8 cellular contexts compared by ENCODE assay signal in the genomic region with DNA sequence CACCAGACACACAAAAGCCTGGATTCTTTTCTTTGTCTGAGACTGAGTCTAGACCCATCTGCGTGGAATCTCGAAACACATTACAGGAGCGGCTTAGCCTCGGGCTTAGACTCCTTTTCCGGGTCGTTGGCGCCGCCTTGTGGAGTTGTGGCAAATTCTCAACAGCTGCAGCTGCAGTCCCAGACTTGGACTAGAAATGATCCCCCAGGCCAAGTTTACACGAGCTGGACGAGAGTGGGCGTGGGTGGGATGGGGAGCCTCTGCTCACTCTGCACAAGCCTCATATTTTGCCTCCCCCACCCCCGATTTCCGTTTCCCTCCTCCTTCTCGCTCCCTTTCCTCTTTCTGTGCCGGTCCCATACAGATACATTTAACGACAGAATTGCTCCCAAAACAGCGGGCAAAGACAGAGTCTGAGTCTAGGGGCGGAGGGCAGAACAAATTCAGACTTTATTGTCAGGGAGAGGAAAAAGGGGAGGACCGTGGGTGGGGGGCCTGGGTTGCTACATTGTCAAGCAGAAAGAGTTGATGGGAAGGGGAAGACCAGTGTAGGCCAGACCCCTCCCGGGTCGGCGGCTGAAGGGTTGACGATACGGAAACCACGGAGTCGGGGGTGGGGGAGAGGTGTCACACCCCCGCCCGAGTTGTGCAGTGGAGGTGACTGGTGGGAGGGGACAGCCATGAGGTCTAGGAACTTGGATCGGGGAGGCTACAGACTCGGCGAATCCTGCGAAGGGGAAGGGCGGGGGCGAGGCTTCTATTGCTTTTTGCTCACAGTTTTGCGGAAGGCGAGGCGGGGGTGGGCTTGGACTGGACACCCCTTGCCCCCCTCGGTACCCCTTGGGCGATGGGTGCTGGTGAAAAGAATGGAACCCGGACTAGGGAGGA. TPM values are rescaled to one million over a fixed set of nuclear protein-coding genes. Genes with fewer than 3 reads are reported as not detected.
DNase-seq lines count a peak whose midpoint lies in the region; ATAC-seq and TF ChIP-seq lines count a peak whose summit lies in the region.

No MANE protein-coding gene starts in this region.

- TF ChIP-seq CTCF in WERI-Rb-1 (IDR thresholded peaks at IDR 0.05; ENCODE audit: low read depth, low read length) = peak; percentile 90
- TF ChIP-seq CTCF in breast epithelium (IDR thresholded peaks at IDR 0.05) = peak; percentile 82 to 89 (median 88)

- H3K4me1 ChIP-seq in breast epithelium = peaks cover 0 to 8% of the 10 kb centered on the region in 2 donors

- no peak for TF ChIP-seq POLR2A in breast epithelium (IDR thresholded peaks at IDR 0.05)

- H3K27ac ChIP-seq in WERI-Rb-1 (peak overlapping the region; percentile 81), breast epithelium (peak overlapping the region; percentile 71 to 77)

- H3K27me3 ChIP-seq in WERI-Rb-1 (ENCODE audit: insufficient read depth, low read depth, severe bottlenecking) (no peaks in the 10 kb centered on the region), breast epithelium (no peaks in the 10 kb centered on the region)

- peaks cover 50% of the 10 kb centered on the region for H3K36me3 ChIP-seq in WERI-Rb-1
- H3K36me3 ChIP-seq in breast epithelium = no peaks in the 10 kb centered on the region

- H3K4me3 ChIP-seq in WERI-Rb-1 (ENCODE audit: low read depth, low read length) = no peak overlapping the region
- H3K4me3 ChIP-seq in breast epithelium = peak overlapping the region; percentile 37 to 55 (median 44)

- ATAC-seq in HG02981 (IDR thresholded peaks at IDR 0.05; ENCODE audit: unreplicated experiment) = peak; percentile 72

- intact Hi-C loops in breast epithelium (cut with DNase I; ENCODE audit: low total_unique reads) = loop anchor here (10.0 kb wide), 2 partner anchors 84 to 154 kb away; a partner anchor contains a TSS

- DNase-seq in DMS79 treated with DMSO at 0.1 percent for 48 hours (lab: John Stamatoyannopoulos, UW) (peak; percentile 15), DMS79 (lab: John Stamatoyannopoulos, UW) (no peak), NCI-H2171 (lab: John Stamatoyannopoulos, UW) (peak; percentile 76), WERI-Rb-1 (peak; percentile 94), breast epithelium (ENCODE audit: low spot score in 2 of 2) (peak; percentile 82 to 93), islet precursor cell (peak; percentile 96)
- peak; percentile 92 for DNase-seq in stimulated activated CD4-positive, alpha-beta T cell treated with anti-CD3 and anti-CD28 coated beads, Interleukin-12 subunit alpha, Interleukin-12 subunit beta, amount 100 ng/mL, for 4 hours

- H3K9me3 ChIP-seq in WERI-Rb-1 (ENCODE audit: severe bottlenecking) (no peaks in the 10 kb centered on the region), breast epithelium (no peaks in the 10 kb centered on the region)

RNA-seq across cellular contexts. Expression of a gene that starts 4.7 kb away (rescaled TPM):
- under 1 TPM in 1 of 3 donors, not detected in 2; 0.44 TPM for total RNA-seq in breast epithelium

RNA-seq across cellular contexts. Expression of a gene that starts 15.6 kb away (rescaled TPM):
- total RNA-seq in breast epithelium = 10 to 100 TPM in 2 of 3 donors, 1 to 10 TPM in 1; 8.9 to 18.4 (median 10.5) TPM

RNA-seq across cellular contexts. Expression of a gene that starts 44.0 kb away (rescaled TPM):
- total RNA-seq in breast epithelium = 100 to 1,000 TPM in 1 of 3 donors, 10 to 100 TPM in 2; 70.9 to 109 (median 90.1) TPM

RNA-seq across cellular contexts. Expression of a gene that starts 50.1 kb away (rescaled TPM):
- 100 to 1,000 TPM in 1 of 3 donors, 10 to 100 TPM in 2; 30.4 to 135 (median 81.9) TPM for total RNA-seq in breast epithelium
